ENCODE assay signal across 8 cellular contexts in the genomic region with DNA sequence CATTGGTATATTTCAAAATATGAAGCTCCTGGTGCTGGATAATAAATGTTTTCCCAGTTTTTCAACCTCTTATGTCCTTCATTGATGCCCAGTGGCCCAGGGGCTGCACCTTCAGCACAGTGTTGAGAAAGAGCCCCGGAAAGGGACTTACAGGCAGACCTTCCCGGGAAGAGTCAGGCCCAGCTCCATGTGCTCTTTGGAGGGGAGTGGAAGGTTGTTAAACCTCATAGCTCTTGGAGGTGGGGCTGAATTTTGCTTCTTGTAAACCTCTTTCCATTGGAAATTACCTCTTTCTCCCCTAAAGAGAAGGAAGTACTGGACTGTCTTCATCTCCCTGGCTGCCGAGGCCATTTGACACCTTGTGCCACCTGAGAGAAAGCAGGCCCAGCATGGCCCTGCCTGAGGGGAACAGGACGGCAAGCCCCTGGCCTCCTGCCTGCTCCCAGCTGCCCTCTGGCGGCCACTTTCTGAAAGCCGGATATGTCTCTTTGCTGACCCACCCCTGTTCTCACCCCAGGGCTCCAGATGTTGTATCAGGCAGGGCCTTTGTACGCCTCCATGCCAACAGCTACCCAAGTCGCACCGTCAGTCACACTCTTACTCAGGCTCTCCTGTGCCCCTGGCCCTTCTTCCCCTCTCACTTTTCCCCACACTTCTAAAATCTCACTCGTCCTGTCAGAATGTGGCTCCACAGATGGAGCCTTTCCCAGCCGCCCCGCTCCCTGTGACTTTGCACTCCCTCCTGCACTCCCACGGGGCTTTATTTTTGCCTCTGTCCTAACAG. TPM values are rescaled to one million over a fixed set of nuclear protein-coding genes. Genes with fewer than 3 reads are reported as not detected.
DNase-seq lines count a peak whose midpoint lies in the region; ATAC-seq and TF ChIP-seq lines count a peak whose summit lies in the region.

No MANE protein-coding gene starts in this region.

- H3K9me3 ChIP-seq in SJSA1 (replicated peaks) (no peaks in the 10 kb centered on the region), upper lobe of right lung (no peaks in the 10 kb centered on the region)

- H3K4me1 ChIP-seq in SJSA1 (replicated peaks) (no peaks in the 10 kb centered on the region; the same call in 1 of the 2 replicates), upper lobe of right lung (peaks cover 52% of the 10 kb centered on the region)

- DNase-seq in DMS114 treated with DMSO at 0.1 percent for 48 hours (lab: John Stamatoyannopoulos, UW; ENCODE audit: unreplicated experiment): peak; percentile 34
- no peak for DNase-seq in LNCaP clone FGC (ENCODE audit: low read depth)
- peak; percentile 51 to 77 for DNase-seq in SJSA1 (ENCODE audit: low read depth in 1 of 2, low spot score in 2 of 2)
- DNase-seq in activated naive CD4-positive, alpha-beta T cell treated with Interleukin-2 at 50 U/mL for 16 hours: peak; percentile 89
- peak; percentile 94 for DNase-seq in glutamatergic neuron
- peak; percentile 67 to 98 (median 84) for DNase-seq in posterior cingulate gyrus
- peak; percentile 90 for DNase-seq in upper lobe of right lung

- ATAC-seq in GM21723 (IDR thresholded peaks at IDR 0.05; ENCODE audit: unreplicated experiment) (peak; percentile 77), upper lobe of right lung (peak; percentile 80)

- H3K27me3 ChIP-seq in SJSA1 (replicated peaks): no peaks in the 10 kb centered on the region
- no peaks in the 10 kb centered on the region for H3K27me3 ChIP-seq in upper lobe of right lung

- intact Hi-C loops in posterior cingulate gyrus (cut with DNase I): no loop called here
- intact Hi-C loops in upper lobe of right lung (cut with DNase I): loop anchor here (10.0 kb wide), 1 partner anchor 123 kb away; no protein-coding TSS in a partner anchor

- peak overlapping the region; percentile 63 for H3K4me3 Mint-ChIP-seq in glutamatergic neuron (ENCODE audit: unreplicated experiment)

- TF ChIP-seq CTCF in LNCaP clone FGC (IDR thresholded peaks at IDR 0.05; ENCODE audit: control insufficient read depth, extremely low read depth, insufficient read depth) (peak; percentile 69), glutamatergic neuron (IDR thresholded peaks at IDR 0.05; ENCODE audit: partially characterized antibody, unreplicated experiment) (peak; percentile 89), upper lobe of right lung (IDR thresholded peaks at IDR 0.05) (peak; percentile 91)

- H3K4me3 ChIP-seq in LNCaP clone FGC (ENCODE audit: low read depth, low read length) (no peak overlapping the region), SJSA1 (no peak overlapping the region), upper lobe of right lung (no peak overlapping the region)

- H3K27ac ChIP-seq in SJSA1: no peak overlapping the region
- H3K27ac ChIP-seq in upper lobe of right lung: peak overlapping the region; percentile 72

- peak overlapping the region; percentile 86 for H3K27ac Mint-ChIP-seq in glutamatergic neuron (ENCODE audit: unreplicated experiment)

- peaks cover 18% of the 10 kb centered on the region for H3K4me1 Mint-ChIP-seq in glutamatergic neuron (ENCODE audit: low read depth, unreplicated experiment)

- H3K36me3 Mint-ChIP-seq in glutamatergic neuron (ENCODE audit: unreplicated experiment): no peaks in the 10 kb centered on the region

- H3K36me3 ChIP-seq in SJSA1: no peaks in the 10 kb centered on the region
- H3K36me3 ChIP-seq in upper lobe of right lung: peaks cover 9% of the 10 kb centered on the region

- peaks cover 19% of the 10 kb centered on the region for H3K9me3 Mint-ChIP-seq in glutamatergic neuron (ENCODE audit: unreplicated experiment)

- H3K27me3 Mint-ChIP-seq in glutamatergic neuron (ENCODE audit: unreplicated experiment): peaks cover 9% of the 10 kb centered on the region

RNA-seq across cellular contexts. Expression of gene EVL, which starts 43.0 kb away (rescaled TPM):
- 10.8 and 11.0 TPM in 2 replicates for total RNA-seq in SJSA1 (2014; rRNA removed; shearing (Covaris generic))
- 381 TPM for total RNA-seq in glutamatergic neuron (ENCODE audit: unreplicated experiment)
- 206 TPM for total RNA-seq in upper lobe of right lung

RNA-seq across cellular contexts. Expression of gene DEGS2, which starts 51.2 kb away (rescaled TPM):
- total RNA-seq in SJSA1 (2014; rRNA removed; shearing (Covaris generic)): not detected in 2 replicates
- total RNA-seq in glutamatergic neuron (ENCODE audit: unreplicated experiment): 0.34 TPM
- 1.7 TPM for total RNA-seq in upper lobe of right lung

Comparison
In these comparisons a context has a peak if more than half of its experiments do, and no peak if none do; other contexts are left out.
1. RNA of gene EVL, which starts 43.0 kb away (total RNA-seq): 381 TPM in glutamatergic neuron (single experiment) and 206 TPM in upper lobe of right lung (single experiment); 10.8 to 11.0 TPM in SJSA1; every median in the first group is over 10 times any median in the second.
2. Peak in every context shown above with its lines, with median percentiles within 50 percentile points of each other: CTCF ChIP-seq.